ENCODE assay signal across 1 cellular context in the genomic region with DNA sequence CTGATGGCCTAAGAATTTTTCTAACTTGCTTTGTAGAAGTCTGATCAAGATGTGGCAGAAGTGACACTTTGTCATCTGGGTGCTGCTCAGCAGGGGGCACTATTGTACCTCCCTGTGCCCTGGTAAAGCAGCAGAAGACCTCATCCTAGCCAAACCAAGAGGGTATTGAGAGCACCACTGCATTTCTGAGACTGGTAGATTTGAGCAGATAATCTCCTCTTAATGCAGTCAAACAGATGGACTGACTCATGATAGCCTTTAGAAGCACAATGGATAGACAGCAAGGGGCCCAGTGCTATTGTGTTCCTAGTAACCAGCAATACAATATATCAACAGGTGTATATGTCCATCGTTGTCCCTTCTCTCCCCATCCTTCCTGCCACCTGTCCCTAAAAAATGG.
A peak's percentile ranks its signal among the peaks of the same experiment; 100 is the strongest.
TF ChIP-seq lines count a peak whose summit lies in the region.

No MANE protein-coding gene starts in this region.

TF ChIP-seq in HepG2, 621 proteins besides CTCF, POLR2A, EP300 and RAD21:
- TF ChIP-seq TP53 (CRISPR knock-in tag; conservative IDR thresholded peaks at IDR 0.05) (no peak), ONECUT2 (CRISPR knock-in tag; IDR thresholded peaks at IDR 0.05) (no peak), NFE2L2 (IDR thresholded peaks at IDR 0.05; ENCODE audit: low read length) (no peak), DNMT3B (CRISPR knock-in tag; conservative IDR thresholded peaks at IDR 0.05) (no peak), ARID2 (CRISPR knock-in tag; IDR thresholded peaks at IDR 0.05; ENCODE audit: borderline replicate concordance) (no peak), ZNF747 (CRISPR knock-in tag; IDR thresholded peaks at IDR 0.05; ENCODE audit: borderline replicate concordance) (no peak), SOX5 (CRISPR knock-in tag; IDR thresholded peaks at IDR 0.05; ENCODE audit: borderline replicate concordance) (no peak), ZNF160 (CRISPR knock-in tag; IDR thresholded peaks at IDR 0.05) (no peak), PHF20 (CRISPR knock-in tag; IDR thresholded peaks at IDR 0.05) (no peak), ZNF383 (CRISPR knock-in tag; IDR thresholded peaks at IDR 0.05; ENCODE audit: borderline replicate concordance) (no peak), MLLT10 (CRISPR knock-in tag; IDR thresholded peaks at IDR 0.05) (no peak), ZNF678 (CRISPR knock-in tag; IDR thresholded peaks at IDR 0.05) (no peak), ZMYM4 (CRISPR knock-in tag; IDR thresholded peaks at IDR 0.05) (no peak), EHMT2 (IDR thresholded peaks at IDR 0.05; ENCODE audit: borderline replicate concordance, low read depth, low read length) (no peak), SRSF1 (optimal IDR thresholded peaks at IDR 0.05; ENCODE audit: low read depth, low read length) (no peak), SAP130 (CRISPR knock-in tag; IDR thresholded peaks at IDR 0.05; ENCODE audit: low read depth) (peak; percentile 15; the same call in 1 of the 2 replicates), PHB2 (IDR thresholded peaks at IDR 0.05; ENCODE audit: partially characterized antibody) (no peak), DPF2 (CRISPR knock-in tag; IDR thresholded peaks at IDR 0.05; ENCODE audit: borderline replicate concordance, low read depth) (no peak), TCF12 (IDR thresholded peaks at IDR 0.05) (no peak), TCF12 (CRISPR knock-in tag; IDR thresholded peaks at IDR 0.05) (no peak), POLR2AphosphoS5 (IDR thresholded peaks at IDR 0.05; ENCODE audit: low read depth, low read length) (no peak), ZNF33B (CRISPR knock-in tag; IDR thresholded peaks at IDR 0.05) (no peak), ZNF350 (CRISPR knock-in tag; IDR thresholded peaks at IDR 0.05; ENCODE audit: borderline replicate concordance, low read depth) (no peak), CBX1 (IDR thresholded peaks at IDR 0.05; ENCODE audit: low read depth) (no peak), ZNF572 (CRISPR knock-in tag; IDR thresholded peaks at IDR 0.05) (no peak), SMC3 (IDR thresholded peaks at IDR 0.05; ENCODE audit: low read length) (peak; percentile 70; the same call in 1 of the 2 replicates), PITX1 (CRISPR knock-in tag; IDR thresholded peaks at IDR 0.05) (no peak), KDM3A (CRISPR knock-in tag; IDR thresholded peaks at IDR 0.05; ENCODE audit: low read depth) (no peak), ZNF792 (CRISPR knock-in tag; IDR thresholded peaks at IDR 0.05) (no peak), LCORL (IDR thresholded peaks at IDR 0.05) (no peak), LCORL (CRISPR knock-in tag; IDR thresholded peaks at IDR 0.05) (no peak), ZSCAN22 (CRISPR knock-in tag; IDR thresholded peaks at IDR 0.05) (no peak), SNRNP70 (IDR thresholded peaks at IDR 0.05; ENCODE audit: low read depth, low read length) (no peak), NR1H2 (CRISPR knock-in tag; IDR thresholded peaks at IDR 0.05; ENCODE audit: borderline replicate concordance, low read depth) (no peak), KDM6A (CRISPR knock-in tag; IDR thresholded peaks at IDR 0.05; ENCODE audit: low read depth) (no peak), ZNF256 (CRISPR knock-in tag; conservative IDR thresholded peaks at IDR 0.05) (no peak), ZNF282 (IDR thresholded peaks at IDR 0.05; ENCODE audit: partially characterized antibody) (no peak), PTBP1 (IDR thresholded peaks at IDR 0.05; ENCODE audit: low read depth, low read length, poor library complexity, severe bottlenecking) (no peak), STAG1 (CRISPR knock-in tag; IDR thresholded peaks at IDR 0.05) (peak; percentile 81), ZC3H13 (CRISPR knock-in tag; IDR thresholded peaks at IDR 0.05) (no peak), GATAD1 (CRISPR knock-in tag; IDR thresholded peaks at IDR 0.05) (peak; percentile 44), ESRRA (CRISPR knock-in tag; IDR thresholded peaks at IDR 0.05; ENCODE audit: low read depth) (no peak), HNRNPUL1 (IDR thresholded peaks at IDR 0.05; ENCODE audit: low read depth, low read length) (no peak), ZNF557 (CRISPR knock-in tag; IDR thresholded peaks at IDR 0.05) (no peak), XRCC5 (optimal IDR thresholded peaks at IDR 0.05; ENCODE audit: low read length) (peak; percentile 27), SUZ12 (IDR thresholded peaks at IDR 0.05; ENCODE audit: low read depth, low read length) (no peak), ZNF431 (CRISPR knock-in tag; IDR thresholded peaks at IDR 0.05; ENCODE audit: borderline replicate concordance, low read depth) (no peak), ZC3H4 (CRISPR knock-in tag; IDR thresholded peaks at IDR 0.05; ENCODE audit: borderline replicate concordance) (no peak)
- TF ChIP-seq, protein P1, sequence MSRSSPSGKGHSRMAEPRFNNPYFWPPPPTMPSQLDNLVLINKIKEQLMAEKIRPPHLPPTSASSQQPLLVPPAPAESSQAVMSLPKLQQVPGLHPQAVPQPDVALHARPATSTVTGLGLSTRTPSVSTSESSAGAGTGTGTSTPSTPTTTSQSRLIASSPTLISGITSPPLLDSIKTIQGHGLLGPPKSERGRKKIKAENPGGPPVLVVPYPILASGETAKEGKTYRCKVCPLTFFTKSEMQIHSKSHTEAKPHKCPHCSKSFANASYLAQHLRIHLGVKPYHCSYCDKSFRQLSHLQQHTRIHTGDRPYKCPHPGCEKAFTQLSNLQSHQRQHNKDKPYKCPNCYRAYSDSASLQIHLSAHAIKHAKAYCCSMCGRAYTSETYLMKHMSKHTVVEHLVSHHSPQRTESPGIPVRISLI (CRISPR knock-in tag; IDR thresholded peaks at IDR 0.05; ENCODE audit: borderline replicate concordance), result no peak
- TF ChIP-seq, protein P2, sequence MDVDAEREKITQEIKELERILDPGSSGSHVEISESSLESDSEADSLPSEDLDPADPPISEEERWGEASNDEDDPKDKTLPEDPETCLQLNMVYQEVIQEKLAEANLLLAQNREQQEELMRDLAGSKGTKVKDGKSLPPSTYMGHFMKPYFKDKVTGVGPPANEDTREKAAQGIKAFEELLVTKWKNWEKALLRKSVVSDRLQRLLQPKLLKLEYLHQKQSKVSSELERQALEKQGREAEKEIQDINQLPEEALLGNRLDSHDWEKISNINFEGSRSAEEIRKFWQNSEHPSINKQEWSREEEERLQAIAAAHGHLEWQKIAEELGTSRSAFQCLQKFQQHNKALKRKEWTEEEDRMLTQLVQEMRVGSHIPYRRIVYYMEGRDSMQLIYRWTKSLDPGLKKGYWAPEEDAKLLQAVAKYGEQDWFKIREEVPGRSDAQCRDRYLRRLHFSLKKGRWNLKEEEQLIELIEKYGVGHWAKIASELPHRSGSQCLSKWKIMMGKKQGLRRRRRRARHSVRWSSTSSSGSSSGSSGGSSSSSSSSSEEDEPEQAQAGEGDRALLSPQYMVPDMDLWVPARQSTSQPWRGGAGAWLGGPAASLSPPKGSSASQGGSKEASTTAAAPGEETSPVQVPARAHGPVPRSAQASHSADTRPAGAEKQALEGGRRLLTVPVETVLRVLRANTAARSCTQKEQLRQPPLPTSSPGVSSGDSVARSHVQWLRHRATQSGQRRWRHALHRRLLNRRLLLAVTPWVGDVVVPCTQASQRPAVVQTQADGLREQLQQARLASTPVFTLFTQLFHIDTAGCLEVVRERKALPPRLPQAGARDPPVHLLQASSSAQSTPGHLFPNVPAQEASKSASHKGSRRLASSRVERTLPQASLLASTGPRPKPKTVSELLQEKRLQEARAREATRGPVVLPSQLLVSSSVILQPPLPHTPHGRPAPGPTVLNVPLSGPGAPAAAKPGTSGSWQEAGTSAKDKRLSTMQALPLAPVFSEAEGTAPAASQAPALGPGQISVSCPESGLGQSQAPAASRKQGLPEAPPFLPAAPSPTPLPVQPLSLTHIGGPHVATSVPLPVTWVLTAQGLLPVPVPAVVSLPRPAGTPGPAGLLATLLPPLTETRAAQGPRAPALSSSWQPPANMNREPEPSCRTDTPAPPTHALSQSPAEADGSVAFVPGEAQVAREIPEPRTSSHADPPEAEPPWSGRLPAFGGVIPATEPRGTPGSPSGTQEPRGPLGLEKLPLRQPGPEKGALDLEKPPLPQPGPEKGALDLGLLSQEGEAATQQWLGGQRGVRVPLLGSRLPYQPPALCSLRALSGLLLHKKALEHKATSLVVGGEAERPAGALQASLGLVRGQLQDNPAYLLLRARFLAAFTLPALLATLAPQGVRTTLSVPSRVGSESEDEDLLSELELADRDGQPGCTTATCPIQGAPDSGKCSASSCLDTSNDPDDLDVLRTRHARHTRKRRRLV (CRISPR knock-in tag; IDR thresholded peaks at IDR 0.05), result no peak
- TF ChIP-seq, protein P3, sequence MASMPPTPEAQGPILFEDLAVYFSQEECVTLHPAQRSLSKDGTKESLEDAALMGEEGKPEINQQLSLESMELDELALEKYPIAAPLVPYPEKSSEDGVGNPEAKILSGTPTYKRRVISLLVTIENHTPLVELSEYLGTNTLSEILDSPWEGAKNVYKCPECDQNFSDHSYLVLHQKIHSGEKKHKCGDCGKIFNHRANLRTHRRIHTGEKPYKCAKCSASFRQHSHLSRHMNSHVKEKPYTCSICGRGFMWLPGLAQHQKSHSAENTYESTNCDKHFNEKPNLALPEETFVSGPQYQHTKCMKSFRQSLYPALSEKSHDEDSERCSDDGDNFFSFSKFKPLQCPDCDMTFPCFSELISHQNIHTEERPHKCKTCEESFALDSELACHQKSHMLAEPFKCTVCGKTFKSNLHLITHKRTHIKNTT (CRISPR knock-in tag; IDR thresholded peaks at IDR 0.05), result no peak
- TF ChIP-seq, protein P4, sequence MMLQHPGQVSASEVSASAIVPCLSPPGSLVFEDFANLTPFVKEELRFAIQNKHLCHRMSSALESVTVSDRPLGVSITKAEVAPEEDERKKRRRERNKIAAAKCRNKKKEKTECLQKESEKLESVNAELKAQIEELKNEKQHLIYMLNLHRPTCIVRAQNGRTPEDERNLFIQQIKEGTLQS (CRISPR knock-in tag; IDR thresholded peaks at IDR 0.05), result no peak
- TF ChIP-seq, protein P5, sequence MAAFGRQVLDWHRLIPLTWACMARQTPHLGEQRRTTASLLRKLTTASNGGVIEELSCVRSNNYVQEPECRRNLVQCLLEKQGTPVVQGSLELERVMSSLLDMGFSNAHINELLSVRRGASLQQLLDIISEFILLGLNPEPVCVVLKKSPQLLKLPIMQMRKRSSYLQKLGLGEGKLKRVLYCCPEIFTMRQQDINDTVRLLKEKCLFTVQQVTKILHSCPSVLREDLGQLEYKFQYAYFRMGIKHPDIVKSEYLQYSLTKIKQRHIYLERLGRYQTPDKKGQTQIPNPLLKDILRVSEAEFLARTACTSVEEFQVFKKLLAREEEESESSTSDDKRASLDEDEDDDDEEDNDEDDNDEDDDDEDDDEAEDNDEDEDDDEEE (CRISPR knock-in tag; IDR thresholded peaks at IDR 0.05), result no peak
- TF ChIP-seq, protein P6, sequence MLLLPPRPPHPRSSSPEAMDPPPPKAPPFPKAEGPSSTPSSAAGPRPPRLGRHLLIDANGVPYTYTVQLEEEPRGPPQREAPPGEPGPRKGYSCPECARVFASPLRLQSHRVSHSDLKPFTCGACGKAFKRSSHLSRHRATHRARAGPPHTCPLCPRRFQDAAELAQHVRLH (CRISPR knock-in tag; IDR thresholded peaks at IDR 0.05; ENCODE audit: borderline replicate concordance, low read depth), result peak; percentile 74; the same call in 1 of the 2 replicates
- TF ChIP-seq, protein P7, sequence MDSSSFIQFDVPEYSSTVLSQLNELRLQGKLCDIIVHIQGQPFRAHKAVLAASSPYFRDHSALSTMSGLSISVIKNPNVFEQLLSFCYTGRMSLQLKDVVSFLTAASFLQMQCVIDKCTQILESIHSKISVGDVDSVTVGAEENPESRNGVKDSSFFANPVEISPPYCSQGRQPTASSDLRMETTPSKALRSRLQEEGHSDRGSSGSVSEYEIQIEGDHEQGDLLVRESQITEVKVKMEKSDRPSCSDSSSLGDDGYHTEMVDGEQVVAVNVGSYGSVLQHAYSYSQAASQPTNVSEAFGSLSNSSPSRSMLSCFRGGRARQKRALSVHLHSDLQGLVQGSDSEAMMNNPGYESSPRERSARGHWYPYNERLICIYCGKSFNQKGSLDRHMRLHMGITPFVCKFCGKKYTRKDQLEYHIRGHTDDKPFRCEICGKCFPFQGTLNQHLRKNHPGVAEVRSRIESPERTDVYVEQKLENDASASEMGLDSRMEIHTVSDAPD (CRISPR knock-in tag; IDR thresholded peaks at IDR 0.05), result no peak
